9 cellular contexts compared by ENCODE assay signal in the genomic region with DNA sequence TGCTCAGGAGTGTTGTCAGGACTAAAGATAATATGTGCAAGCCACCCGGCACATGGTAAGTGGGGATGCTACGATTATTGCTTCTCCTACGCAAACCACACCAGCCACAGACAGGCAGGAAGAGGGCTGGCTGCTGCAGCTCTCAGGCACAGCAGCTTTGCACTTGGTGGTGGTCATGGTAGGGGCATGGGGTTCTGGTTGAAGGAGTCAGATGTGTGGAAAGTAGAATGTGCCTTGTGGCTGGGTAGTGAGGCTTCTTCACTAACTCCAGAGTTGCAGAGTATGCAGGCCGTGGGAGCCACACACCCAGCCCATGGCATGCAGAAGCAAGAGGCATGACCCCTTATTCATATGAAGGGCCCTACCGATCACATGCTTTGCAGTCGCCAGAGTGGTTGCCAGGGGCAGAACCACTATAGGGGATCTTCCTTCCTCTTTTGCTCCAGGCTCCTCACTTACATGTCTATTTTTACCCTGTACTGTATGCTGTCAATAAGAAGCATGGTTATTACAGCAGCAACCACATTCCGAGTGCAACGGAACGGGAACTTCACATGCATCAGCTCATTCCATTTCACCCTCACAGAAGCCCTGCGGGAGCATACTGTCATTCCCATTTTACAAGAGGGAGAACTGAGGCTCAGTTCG. TPM values are rescaled to one million over a fixed set of nuclear protein-coding genes. Genes with fewer than 3 reads are reported as not detected.
A peak's percentile ranks its signal among the peaks of the same experiment; 100 is the strongest.
DNase-seq lines count a peak whose midpoint lies in the region; ATAC-seq, FAIRE-seq and TF ChIP-seq lines count a peak whose summit lies in the region.
"Had no signal": no experiment of that assay in that cellular context is flagged by ENCODE, and none has a peak within 500 bp of the region (broad histone marks: within the 10 kb centered on the region; RNA-seq: fewer than 3 reads in every experiment).

No MANE protein-coding gene starts in this region.

- no peak for TF ChIP-seq POLR2A in GM12892 (IDR thresholded peaks at IDR 0.05; ENCODE audit: low read depth, low read length)

- DNase-seq in GM12892 (ENCODE audit: insufficient read length) (peak; percentile 40), NOMO-1 treated with dmso at 0.1 percent for 144 hours (lab: John Stamatoyannopoulos, UW; ENCODE audit: unreplicated experiment) (peak; percentile 83), small intestine (peak; percentile 68), NCI-H1930 (lab: John Stamatoyannopoulos, UW) (no peak), NCI-H1092 (lab: John Stamatoyannopoulos, UW) (no peak)
- DNase-seq in activated T-cell treated with anti-CD3 and anti-CD28 coated beads, Interleukin-2, amount 50 U/mL, for 72 hours = peak; percentile 86 to 88

- peak overlapping the region; percentile 4 to 6 for H3K4me3 Mint-ChIP-seq in activated T-cell treated with anti-CD3 and anti-CD28 coated beads, Interleukin-2, amount 50 U/mL, for 72 hours

- no peaks in the 10 kb centered on the region for H3K9me3 ChIP-seq in small intestine (ENCODE audit: control insufficient read depth, low read depth)
- H3K9me3 ChIP-seq: adrenal gland had no signal

- peak overlapping the region in 1 of 2 donors; percentile 18 for H3K27ac ChIP-seq in small intestine (ENCODE audit: low read depth in 1 of 2, low read length in 1 of 2)
- H3K27ac ChIP-seq: adrenal gland had no signal

- H3K4me1 Mint-ChIP-seq in activated T-cell treated with anti-CD3 and anti-CD28 coated beads, Interleukin-2, amount 50 U/mL, for 72 hours (ENCODE audit: low read depth) = peaks cover 78% of the 10 kb centered on the region

- peaks cover 0 to 2% of the 10 kb centered on the region in 2 donors for H3K4me1 ChIP-seq in small intestine (ENCODE audit: control insufficient read depth in 2 of 2, insufficient read depth in 1 of 2, low read depth in 1 of 2, low read length in 1 of 2)

- no peak overlapping the region for H3K27ac Mint-ChIP-seq in activated T-cell treated with anti-CD3 and anti-CD28 coated beads, Interleukin-2, amount 50 U/mL, for 72 hours

- ATAC-seq in activated T-cell treated with anti-CD3 and anti-CD28 coated beads, Interleukin-2, amount 50 U/mL, for 72 hours (replicated peaks in 1 of 2) = peak; percentile 86 to 94
- ATAC-seq in HG02840 (IDR thresholded peaks at IDR 0.05; ENCODE audit: low FRiP score, unreplicated experiment) (no peak), HG03039 (IDR thresholded peaks at IDR 0.05; ENCODE audit: unreplicated experiment) (no peak)

- no peaks in the 10 kb centered on the region for H3K36me3 ChIP-seq in small intestine (ENCODE audit: control insufficient read depth in 2 of 2, insufficient read depth in 2 of 2, low read length in 2 of 2)
- H3K36me3 ChIP-seq: adrenal gland had no signal

- 77 to 87% (median 78%) methylated on average over 11 of the region's 11 CpGs for WGBS in small intestine, 3 donors

- H3K4me3 ChIP-seq in small intestine (ENCODE audit: low read depth in 1 of 2, low read length in 2 of 2) = no peak overlapping the region
- H3K4me3 ChIP-seq: adrenal gland had no signal

- no peaks in the 10 kb centered on the region for H3K27me3 ChIP-seq in small intestine (ENCODE audit: control insufficient read depth in 2 of 2, insufficient read depth in 2 of 2, low read length in 2 of 2)
- H3K27me3 ChIP-seq: adrenal gland had no signal

- no peaks in the 10 kb centered on the region for H3K27me3 Mint-ChIP-seq in activated T-cell treated with anti-CD3 and anti-CD28 coated beads, Interleukin-2, amount 50 U/mL, for 72 hours (ENCODE audit: low read depth)

- no peaks in the 10 kb centered on the region for H3K9me3 Mint-ChIP-seq in activated T-cell treated with anti-CD3 and anti-CD28 coated beads, Interleukin-2, amount 50 U/mL, for 72 hours

- H3K36me3 Mint-ChIP-seq in activated T-cell treated with anti-CD3 and anti-CD28 coated beads, Interleukin-2, amount 50 U/mL, for 72 hours (ENCODE audit: insufficient read depth in 2 of 2) = no peaks in the 10 kb centered on the region

- FAIRE-seq in GM12892 (lab: Jason Lieb, UNC) (peak; percentile 88), small intestine (lab: Jason Lieb, UNC) (no peak)

RNA-seq across cellular contexts. Expression of gene HERC1, which starts 59.2 kb away (rescaled TPM):
- polyA plus RNA-seq in GM12892 (2012; ENCODE audit: missing spikeins) = 39.1 TPM
- total RNA-seq in activated T-cell treated with anti-CD3 and anti-CD28 coated beads, Interleukin-2, amount 50 U/mL, for 72 hours = 10 to 100 TPM; 67.8 to 77.6 TPM
- polyA plus RNA-seq in small intestine = 10 to 100 TPM; 20.3 to 29.1 (median 26.8) TPM

Comparison
In these comparisons a context has a peak if more than half of its experiments do, and no peak if none do; other contexts are left out.
1. DNase-seq: peak in GM12892 (single experiment), NOMO-1 treated with dmso at 0.1 percent for 144 hours (single experiment), activated T-cell treated with anti-CD3 and anti-CD28 coated beads, Interleukin-2, amount 50 U/mL, for 72 hours (2 of 2) and small intestine (single experiment); none in NCI-H1930 (0 of 2) and NCI-H1092 (single experiment).
2. ATAC-seq: peak in activated T-cell treated with anti-CD3 and anti-CD28 coated beads, Interleukin-2, amount 50 U/mL, for 72 hours (2 of 2); none in HG02840 (single experiment) and HG03039 (single experiment).